In genomic region chr6:141989706-141989959, GRCh38 we compare ENCODE assay signal across 1 cellular context.
TF ChIP-seq lines count a peak whose summit lies in the region.

No MANE protein-coding gene starts in this region.

TF ChIP-seq in WTC11, 78 proteins besides CTCF, POLR2A, EP300 and RAD21 (continued from another document):
- TF ChIP-seq, protein P1, sequence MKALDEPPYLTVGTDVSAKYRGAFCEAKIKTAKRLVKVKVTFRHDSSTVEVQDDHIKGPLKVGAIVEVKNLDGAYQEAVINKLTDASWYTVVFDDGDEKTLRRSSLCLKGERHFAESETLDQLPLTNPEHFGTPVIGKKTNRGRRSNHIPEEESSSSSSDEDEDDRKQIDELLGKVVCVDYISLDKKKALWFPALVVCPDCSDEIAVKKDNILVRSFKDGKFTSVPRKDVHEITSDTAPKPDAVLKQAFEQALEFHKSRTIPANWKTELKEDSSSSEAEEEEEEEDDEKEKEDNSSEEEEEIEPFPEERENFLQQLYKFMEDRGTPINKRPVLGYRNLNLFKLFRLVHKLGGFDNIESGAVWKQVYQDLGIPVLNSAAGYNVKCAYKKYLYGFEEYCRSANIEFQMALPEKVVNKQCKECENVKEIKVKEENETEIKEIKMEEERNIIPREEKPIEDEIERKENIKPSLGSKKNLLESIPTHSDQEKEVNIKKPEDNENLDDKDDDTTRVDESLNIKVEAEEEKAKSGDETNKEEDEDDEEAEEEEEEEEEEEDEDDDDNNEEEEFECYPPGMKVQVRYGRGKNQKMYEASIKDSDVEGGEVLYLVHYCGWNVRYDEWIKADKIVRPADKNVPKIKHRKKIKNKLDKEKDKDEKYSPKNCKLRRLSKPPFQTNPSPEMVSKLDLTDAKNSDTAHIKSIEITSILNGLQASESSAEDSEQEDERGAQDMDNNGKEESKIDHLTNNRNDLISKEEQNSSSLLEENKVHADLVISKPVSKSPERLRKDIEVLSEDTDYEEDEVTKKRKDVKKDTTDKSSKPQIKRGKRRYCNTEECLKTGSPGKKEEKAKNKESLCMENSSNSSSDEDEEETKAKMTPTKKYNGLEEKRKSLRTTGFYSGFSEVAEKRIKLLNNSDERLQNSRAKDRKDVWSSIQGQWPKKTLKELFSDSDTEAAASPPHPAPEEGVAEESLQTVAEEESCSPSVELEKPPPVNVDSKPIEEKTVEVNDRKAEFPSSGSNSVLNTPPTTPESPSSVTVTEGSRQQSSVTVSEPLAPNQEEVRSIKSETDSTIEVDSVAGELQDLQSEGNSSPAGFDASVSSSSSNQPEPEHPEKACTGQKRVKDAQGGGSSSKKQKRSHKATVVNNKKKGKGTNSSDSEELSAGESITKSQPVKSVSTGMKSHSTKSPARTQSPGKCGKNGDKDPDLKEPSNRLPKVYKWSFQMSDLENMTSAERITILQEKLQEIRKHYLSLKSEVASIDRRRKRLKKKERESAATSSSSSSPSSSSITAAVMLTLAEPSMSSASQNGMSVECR (CRISPR knock-in tag; IDR thresholded peaks at IDR 0.05; ENCODE audit: borderline replicate concordance): no peak
- TF ChIP-seq, protein P2, sequence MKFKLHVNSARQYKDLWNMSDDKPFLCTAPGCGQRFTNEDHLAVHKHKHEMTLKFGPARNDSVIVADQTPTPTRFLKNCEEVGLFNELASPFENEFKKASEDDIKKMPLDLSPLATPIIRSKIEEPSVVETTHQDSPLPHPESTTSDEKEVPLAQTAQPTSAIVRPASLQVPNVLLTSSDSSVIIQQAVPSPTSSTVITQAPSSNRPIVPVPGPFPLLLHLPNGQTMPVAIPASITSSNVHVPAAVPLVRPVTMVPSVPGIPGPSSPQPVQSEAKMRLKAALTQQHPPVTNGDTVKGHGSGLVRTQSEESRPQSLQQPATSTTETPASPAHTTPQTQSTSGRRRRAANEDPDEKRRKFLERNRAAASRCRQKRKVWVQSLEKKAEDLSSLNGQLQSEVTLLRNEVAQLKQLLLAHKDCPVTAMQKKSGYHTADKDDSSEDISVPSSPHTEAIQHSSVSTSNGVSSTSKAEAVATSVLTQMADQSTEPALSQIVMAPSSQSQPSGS (CRISPR knock-in tag; IDR thresholded peaks at IDR 0.05; ENCODE audit: borderline replicate concordance, low read depth): no peak
- no peak for TF ChIP-seq PREB (CRISPR knock-in tag; IDR thresholded peaks at IDR 0.05; ENCODE audit: borderline replicate concordance)
- TF ChIP-seq JUN (CRISPR knock-in tag; IDR thresholded peaks at IDR 0.05): no peak
- TF ChIP-seq CDX4 (CRISPR knock-in tag; IDR thresholded peaks at IDR 0.05; ENCODE audit: borderline replicate concordance): no peak
- TF ChIP-seq, protein P3, sequence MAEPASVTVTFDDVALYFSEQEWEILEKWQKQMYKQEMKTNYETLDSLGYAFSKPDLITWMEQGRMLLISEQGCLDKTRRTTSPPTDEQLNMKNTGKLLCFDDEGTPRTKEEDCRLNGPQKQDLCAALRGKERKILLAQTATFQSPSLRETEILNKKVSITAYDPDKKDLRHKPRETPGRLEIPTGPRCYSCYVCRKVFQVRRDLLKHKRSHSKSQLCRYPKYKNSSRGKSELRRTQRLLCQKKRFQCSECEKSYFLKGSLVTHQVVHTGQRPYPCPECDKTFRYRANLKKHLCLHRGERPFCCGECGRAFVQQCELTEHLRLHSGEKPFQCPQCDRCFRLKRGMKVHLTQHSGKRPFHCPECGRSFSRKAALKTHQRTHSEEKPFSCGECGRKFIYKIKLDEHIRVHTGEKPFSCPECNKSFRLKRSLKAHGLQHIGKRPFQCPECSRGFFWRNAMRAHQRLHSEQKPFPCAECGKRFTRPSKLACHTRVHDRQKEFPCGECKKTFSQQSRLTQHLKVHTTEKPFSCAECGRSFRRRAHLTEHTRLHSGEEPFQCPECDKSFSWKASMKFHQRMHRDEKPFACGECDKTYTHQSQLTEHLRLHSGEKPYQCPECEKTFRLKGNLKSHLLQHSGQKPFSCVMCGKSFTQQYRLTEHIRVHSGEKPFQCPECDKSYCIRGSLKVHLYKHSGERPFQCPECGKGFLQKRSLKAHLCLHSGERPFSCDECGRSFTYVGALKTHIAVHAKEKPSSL (CRISPR knock-in tag; conservative IDR thresholded peaks at IDR 0.05): no peak
- TF ChIP-seq ZNF138 (CRISPR knock-in tag; conservative IDR thresholded peaks at IDR 0.05): no peak
- TF ChIP-seq, protein P4, sequence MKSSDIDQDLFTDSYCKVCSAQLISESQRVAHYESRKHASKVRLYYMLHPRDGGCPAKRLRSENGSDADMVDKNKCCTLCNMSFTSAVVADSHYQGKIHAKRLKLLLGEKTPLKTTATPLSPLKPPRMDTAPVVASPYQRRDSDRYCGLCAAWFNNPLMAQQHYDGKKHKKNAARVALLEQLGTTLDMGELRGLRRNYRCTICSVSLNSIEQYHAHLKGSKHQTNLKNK (CRISPR knock-in tag; IDR thresholded peaks at IDR 0.05): no peak
- TF ChIP-seq GTF2I (CRISPR knock-in tag; conservative IDR thresholded peaks at IDR 0.05): no peak
- no peak for TF ChIP-seq SOX15 (CRISPR knock-in tag; IDR thresholded peaks at IDR 0.05)
